16 cellular contexts compared by ENCODE assay signal in genomic region chr17:7956208-7956965, GRCh38. TPM values are rescaled to one million over a fixed set of nuclear protein-coding genes. Genes with fewer than 3 reads are reported as not detected.
DNase-seq lines count a peak whose midpoint lies in the region; ATAC-seq and TF ChIP-seq lines count a peak whose summit lies in the region.
"Had no signal": no experiment of that assay in that cellular context is flagged by ENCODE, and none has a peak within 500 bp of the region (broad histone marks: within the 10 kb centered on the region; RNA-seq: fewer than 3 reads in every experiment).

No MANE protein-coding gene starts in this region.

- TF ChIP-seq CTCF in AG10803 (conservative IDR thresholded peaks at IDR 0.05; ENCODE audit: low read length) = no peak

- DNase-seq in AG10803 (ENCODE audit: low read depth) (peak; percentile 11), amniotic epithelial cell (ENCODE audit: low read depth) (peak; percentile 92), cardiac septum (ENCODE audit: low spot score) (peak; percentile 83), mucosa of gallbladder (ENCODE audit: low spot score) (peak; percentile 68), DMS153 treated with DMSO at 0.1 percent for 48 hours (lab: John Stamatoyannopoulos, UW; ENCODE audit: unreplicated experiment) (no peak), T-helper 1 cell (no peak)
- DNase-seq: activated gamma-delta T cell treated with Interleukin-2 at 50 U/mL for 16 hours; HCEC 1CT; KBM-7; NCI-H524 treated with DMSO at 0.1 percent for 48 hours; stimulated activated naive CD8-positive, alpha-beta T cell treated with anti-CD3 and anti-CD28 coated beads, Interleukin-15, amount 100 ng/mL, for 72 hours; T1000 had no signal

- no peak overlapping the region for H3K4me3 ChIP-seq in AG10803 (ENCODE audit: low read length)
- H3K4me3 ChIP-seq: breast epithelium had no signal

- ATAC-seq in GM18502 (IDR thresholded peaks at IDR 0.05; ENCODE audit: poor library complexity, unreplicated experiment) (no peak), HG03457 (IDR thresholded peaks at IDR 0.05; ENCODE audit: unreplicated experiment) (no peak)
- ATAC-seq: stimulated activated naive CD8-positive, alpha-beta T cell treated with anti-CD3 and anti-CD28 coated beads, Interleukin-15, amount 100 ng/mL, for 72 hours had no signal

- intact Hi-C loops in cardiac septum (cut with DNase I) = no loop called here

RNA-seq across cellular contexts. Expression of gene CNTROB, which starts 24.4 kb away (rescaled TPM):
- total RNA-seq in cardiac septum (12.0 TPM), mucosa of gallbladder (32.1 TPM)

RNA-seq across cellular contexts. Expression of gene TRAPPC1, which starts 24.6 kb away (rescaled TPM):
- 114 TPM for total RNA-seq in cardiac septum
- total RNA-seq in mucosa of gallbladder = 147 TPM

RNA-seq across cellular contexts. Expression of gene KCNAB3, which starts 26.7 kb away (rescaled TPM):
- total RNA-seq in cardiac septum (0.43 TPM), mucosa of gallbladder (2.5 TPM)

RNA-seq across cellular contexts. Expression of gene RNF227, which starts 40.3 kb away (rescaled TPM):
- total RNA-seq in cardiac septum = 1.00 TPM
- 3.5 TPM for total RNA-seq in mucosa of gallbladder

RNA-seq across cellular contexts. Expression of gene GUCY2D, which starts 46.0 kb away (rescaled TPM):
- not detected for total RNA-seq in cardiac septum
- 0.63 TPM for total RNA-seq in mucosa of gallbladder
- total RNA-seq: skeletal muscle tissue had no signal

Comparison
In these comparisons a context has a peak if more than half of its experiments do, and no peak if none do; other contexts are left out.
1. DNase-seq: peak in AG10803 (single experiment), amniotic epithelial cell (single experiment), cardiac septum (single experiment) and mucosa of gallbladder (single experiment); none in DMS153 treated with DMSO at 0.1 percent for 48 hours (single experiment) and T-helper 1 cell (0 of 5).